ENCODE assay signal across 11 cellular contexts in genomic region chrX:19883878-19884277, GRCh38. TPM values are rescaled to one million over a fixed set of nuclear protein-coding genes. Genes with fewer than 3 reads are reported as not detected.
DNase-seq lines count a peak whose midpoint lies in the region; ATAC-seq and TF ChIP-seq lines count a peak whose summit lies in the region.
"Had no signal": no experiment of that assay in that cellular context is flagged by ENCODE, and none has a peak within 500 bp of the region (broad histone marks: within the 10 kb centered on the region; RNA-seq: fewer than 3 reads in every experiment).

No MANE protein-coding gene starts in this region.

- H3K9me3 Mint-ChIP-seq in CD8-positive, alpha-beta T cell: no peaks in the 10 kb centered on the region
- no peaks in the 10 kb centered on the region for H3K9me3 Mint-ChIP-seq in activated naive CD8-positive, alpha-beta T cell (ENCODE audit: low read depth)
- peaks cover 7% of the 10 kb centered on the region for H3K9me3 Mint-ChIP-seq in osteocyte (ENCODE audit: unreplicated experiment)

- TF ChIP-seq CTCF in CD8-positive, alpha-beta T cell (IDR thresholded peaks at IDR 0.05): no peak
- TF ChIP-seq CTCF in WERI-Rb-1 (IDR thresholded peaks at IDR 0.05; ENCODE audit: low read depth, low read length): no peak
- TF ChIP-seq CTCF in osteocyte (IDR thresholded peaks at IDR 0.05): no peak
- no peak for TF ChIP-seq CTCF in ascending aorta (IDR thresholded peaks at IDR 0.05)
- no peak for TF ChIP-seq CTCF in heart left ventricle (IDR thresholded peaks at IDR 0.05)

- intact Hi-C loops in CD8-positive, alpha-beta T cell (cut with DNase I, micrococcal nuclease): loop anchor here in 1 of 2 experiments (1.0 kb wide), 1 partner anchor 14 kb away; no protein-coding TSS in a partner anchor
- intact Hi-C loops in ascending aorta (cut with DNase I): loop anchor here (10.0 kb wide), 2 partner anchors 109 to 509 kb away; no protein-coding TSS in a partner anchor
- intact Hi-C loops in heart left ventricle (cut with DNase I): loop anchor here in 4 of 10 donors (10.0 kb wide), 3 partner anchors 109 to 339 kb away; no protein-coding TSS in a partner anchor

- no peaks in the 10 kb centered on the region for H3K27me3 ChIP-seq in CD8-positive, alpha-beta T cell (ENCODE audit: insufficient read depth, low read length)
- H3K27me3 ChIP-seq in WERI-Rb-1 (ENCODE audit: insufficient read depth, low read depth, severe bottlenecking): peaks cover 4% of the 10 kb centered on the region
- no peaks in the 10 kb centered on the region for H3K27me3 ChIP-seq in ascending aorta
- H3K27me3 ChIP-seq in heart left ventricle: no peaks in the 10 kb centered on the region

- peak overlapping the region; percentile 34 for H3K27ac Mint-ChIP-seq in CD8-positive, alpha-beta T cell
- no peak overlapping the region for H3K27ac Mint-ChIP-seq in activated naive CD8-positive, alpha-beta T cell
- no peak overlapping the region for H3K27ac Mint-ChIP-seq in osteocyte (ENCODE audit: unreplicated experiment)

- POLR2A ChIA-PET in CD8-positive, alpha-beta T cell (lab: Charles Lee): no interaction called here

- H3K27ac ChIP-seq in CD8-positive, alpha-beta T cell (ENCODE audit: low read depth, low read length): no peak overlapping the region
- H3K27ac ChIP-seq in WERI-Rb-1: no peak overlapping the region
- H3K27ac ChIP-seq in ascending aorta: no peak overlapping the region
- H3K27ac ChIP-seq in heart left ventricle: no peak overlapping the region
- H3K27ac ChIP-seq: parathyroid adenoma had no signal

- H3K36me3 ChIP-seq in CD8-positive, alpha-beta T cell (ENCODE audit: insufficient read depth, low read length): no peaks in the 10 kb centered on the region
- H3K36me3 ChIP-seq in WERI-Rb-1: no peaks in the 10 kb centered on the region
- H3K36me3 ChIP-seq in ascending aorta: no peaks in the 10 kb centered on the region
- no peaks in the 10 kb centered on the region for H3K36me3 ChIP-seq in heart left ventricle

- no peaks in the 10 kb centered on the region for H3K9me3 ChIP-seq in CD8-positive, alpha-beta T cell (ENCODE audit: low read length)
- H3K9me3 ChIP-seq in WERI-Rb-1 (ENCODE audit: severe bottlenecking): no peaks in the 10 kb centered on the region
- no peaks in the 10 kb centered on the region for H3K9me3 ChIP-seq in ascending aorta
- no peaks in the 10 kb centered on the region for H3K9me3 ChIP-seq in heart left ventricle

- CTCF ChIA-PET in CD8-positive, alpha-beta T cell (lab: Charles Lee): interaction anchor here (0.9 kb wide), 1 partner anchor 138 kb away, joined by 4 read pairs; no protein-coding TSS in a partner anchor

- H3K4me1 ChIP-seq in CD8-positive, alpha-beta T cell (ENCODE audit: insufficient read depth, low read length): peaks cover 40% of the 10 kb centered on the region
- H3K4me1 ChIP-seq in ascending aorta (no peaks in the 10 kb centered on the region), heart left ventricle (peaks cover 0 to 30% (median 1%) of the 10 kb centered on the region in 12 donors)
- H3K4me1 ChIP-seq: parathyroid adenoma had no signal

- no peak overlapping the region for H3K4me3 Mint-ChIP-seq in CD8-positive, alpha-beta T cell
- H3K4me3 Mint-ChIP-seq in activated naive CD8-positive, alpha-beta T cell: peak overlapping the region; percentile 18
- no peak overlapping the region for H3K4me3 Mint-ChIP-seq in osteocyte (ENCODE audit: unreplicated experiment)

- no peak overlapping the region for H3K4me3 ChIP-seq in CD8-positive, alpha-beta T cell (ENCODE audit: low read depth, low read length)
- no peak overlapping the region for H3K4me3 ChIP-seq in WERI-Rb-1 (ENCODE audit: low read depth, low read length)
- no peak overlapping the region for H3K4me3 ChIP-seq in ascending aorta
- H3K4me3 ChIP-seq in heart left ventricle: no peak overlapping the region

- no peaks in the 10 kb centered on the region for H3K36me3 Mint-ChIP-seq in CD8-positive, alpha-beta T cell
- no peaks in the 10 kb centered on the region for H3K36me3 Mint-ChIP-seq in activated naive CD8-positive, alpha-beta T cell
- no peaks in the 10 kb centered on the region for H3K36me3 Mint-ChIP-seq in osteocyte (ENCODE audit: unreplicated experiment)

- DNase-seq in CD8-positive, alpha-beta T cell: peak in 4 of 7 experiments; percentile 16 to 34 (median 26)
- DNase-seq in WERI-Rb-1 (no peak), osteocyte (ENCODE audit: extremely low spot score, unreplicated experiment) (no peak), ascending aorta (ENCODE audit: low spot score in 2 of 2) (no peak), heart left ventricle (no peak)
- DNase-seq: EL, SW 1271 had no signal

- peaks cover 75% of the 10 kb centered on the region for H3K4me1 Mint-ChIP-seq in CD8-positive, alpha-beta T cell (ENCODE audit: low read depth)
- H3K4me1 Mint-ChIP-seq in activated naive CD8-positive, alpha-beta T cell (ENCODE audit: low read depth): peaks cover 66% of the 10 kb centered on the region
- peaks cover 22% of the 10 kb centered on the region for H3K4me1 Mint-ChIP-seq in osteocyte (ENCODE audit: unreplicated experiment)

- ATAC-seq in CD8-positive, alpha-beta T cell: no peak
- ATAC-seq in GM19035 (IDR thresholded peaks at IDR 0.05; ENCODE audit: unreplicated experiment) (peak; percentile 39), HG03378 (IDR thresholded peaks at IDR 0.05; ENCODE audit: unreplicated experiment) (peak; percentile 41), heart left ventricle (no peak)

- no peaks in the 10 kb centered on the region for H3K27me3 Mint-ChIP-seq in CD8-positive, alpha-beta T cell (ENCODE audit: low read depth)
- H3K27me3 Mint-ChIP-seq in activated naive CD8-positive, alpha-beta T cell: no peaks in the 10 kb centered on the region
- no peaks in the 10 kb centered on the region for H3K27me3 Mint-ChIP-seq in osteocyte (ENCODE audit: unreplicated experiment)

- no peak for TF ChIP-seq POLR2A in heart left ventricle (IDR thresholded peaks at IDR 0.05)

- 87 to 96% (median 92%) methylated on average over 6 of the region's 6 CpGs for WGBS in heart left ventricle, 4 donors

RNA-seq across cellular contexts. Expression of gene SH3KBP1, which starts 3.5 kb away (rescaled TPM):
- 10 to 100 TPM; 53.5 to 60.6 TPM for total RNA-seq in CD8-positive, alpha-beta T cell
- total RNA-seq in osteocyte (48.1 and 52.7 TPM in 2 replicates), ascending aorta (27.4 TPM), heart left ventricle (10 to 100 TPM; 22.4 to 51.6 (median 29.5) TPM)
- polyA plus RNA-seq in heart left ventricle: 10 to 100 TPM in 1 of 2 donors, 1 to 10 TPM in 1; 9.6 to 17.6 TPM

Comparison
In these comparisons a context has a peak if more than half of its experiments do, and no peak if none do; other contexts are left out.
1. ATAC-seq: peak in GM19035 (single experiment) and HG03378 (single experiment); none in CD8-positive, alpha-beta T cell (single experiment) and heart left ventricle (0 of 4).
2. DNase-seq: peak in CD8-positive, alpha-beta T cell (4 of 7); none in WERI-Rb-1 (single experiment), osteocyte (single experiment), ascending aorta (0 of 2) and heart left ventricle (0 of 5).